In the genomic region with DNA sequence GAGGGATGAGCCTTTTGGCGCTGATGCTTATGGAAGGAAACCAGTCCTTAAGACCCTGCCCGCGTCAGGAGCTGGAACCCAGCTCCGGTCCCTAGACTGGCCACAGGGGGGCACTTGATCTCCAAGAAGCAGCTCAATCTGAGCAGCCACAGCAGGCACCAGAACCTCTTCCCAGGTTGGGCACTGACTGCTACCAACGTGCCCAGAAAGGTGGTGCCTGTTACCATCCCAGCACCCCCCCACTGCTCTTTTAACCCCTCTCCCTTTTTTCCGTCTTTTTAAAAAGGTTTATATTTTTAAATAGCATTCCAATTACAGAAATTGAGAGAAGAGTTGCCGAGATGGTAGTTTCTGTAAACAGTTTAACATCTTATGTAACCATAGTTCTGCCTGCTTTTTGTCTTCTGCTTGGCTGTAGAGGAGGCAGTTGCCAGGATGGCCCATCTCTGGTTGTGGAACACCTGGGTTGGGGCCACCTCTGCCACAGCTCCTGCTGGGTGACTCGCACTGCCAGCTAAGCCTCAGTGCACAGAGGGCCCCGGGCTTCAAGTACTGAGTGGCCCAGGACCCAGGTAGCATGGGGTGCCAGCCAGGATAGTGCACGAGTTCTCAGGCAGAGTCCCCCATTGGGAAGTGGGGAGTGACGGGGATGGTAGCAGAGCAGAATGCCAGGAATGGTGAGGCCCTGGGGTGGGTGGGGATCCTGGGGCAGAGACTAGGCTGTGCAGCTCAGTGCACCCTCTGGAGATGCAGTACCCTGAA, we compare ENCODE assay signal across 1 cellular context.
TF ChIP-seq lines count a peak whose summit lies in the region.

No MANE protein-coding gene starts in this region.

TF ChIP-seq in GM23338, 12 proteins besides CTCF, POLR2A, EP300 and RAD21 (continued from another document):
- no peak for TF ChIP-seq ZNF462 (CRISPR knock-in tag; IDR thresholded peaks at IDR 0.05)
- TF ChIP-seq CREB1 (CRISPR knock-in tag; IDR thresholded peaks at IDR 0.05; ENCODE audit: low read depth), result no peak
- TF ChIP-seq NANOG (IDR thresholded peaks at IDR 0.05; ENCODE audit: borderline replicate concordance), result no peak
- no peak for TF ChIP-seq REST (IDR thresholded peaks at IDR 0.05; ENCODE audit: unreplicated experiment)
- no peak for TF ChIP-seq JUNB (IDR thresholded peaks at IDR 0.05; ENCODE audit: unreplicated experiment)
- no peak for TF ChIP-seq ETS1 (IDR thresholded peaks at IDR 0.05)
- no peak for TF ChIP-seq STAT1 (IDR thresholded peaks at IDR 0.05; ENCODE audit: unreplicated experiment)
- TF ChIP-seq EZH2 (IDR thresholded peaks at IDR 0.05; ENCODE audit: low read depth, unreplicated experiment), result no peak
